20 cellular contexts compared by ENCODE assay signal in genomic region chr22:27477171-27477570, GRCh38.
"Had no signal": no experiment of that assay in that cellular context is flagged by ENCODE, and none has a peak within 500 bp of the region (broad histone marks: within the 10 kb centered on the region; RNA-seq: fewer than 3 reads in every experiment).

No MANE protein-coding gene starts in this region.

- H3K79me2 ChIP-seq: parathyroid adenoma had no signal

- H3K9me3 ChIP-seq: body of pancreas, lower lobe of right lung, tibial artery had no signal

- H3K36me3 Mint-ChIP-seq: activated naive CD8-positive, alpha-beta T cell; immature natural killer cell; stimulated activated memory B cell treated with anti-CD40 and anti-IgM and Interleukin-4, amounts not matched to agents 10 μg/mL and 1 μg/mL and 100 μg/mL, for 72 hours; WTC11 had no signal

- H3K27me3 Mint-ChIP-seq: activated CD4-positive, alpha-beta T cell treated with anti-CD3 and anti-CD28 coated beads, Interleukin-2, amount 10 ng/mL, durations not matched to agents 24 days and 14 days; activated naive CD8-positive, alpha-beta T cell; stimulated activated memory B cell treated with anti-CD40 and anti-IgM and Interleukin-4, amounts not matched to agents 10 μg/mL and 1 μg/mL and 100 μg/mL, for 72 hours had no signal

- ATAC-seq: activated T-cell treated with anti-CD3 and anti-CD28 coated beads, Interleukin-2, amount 50 U/mL, for 72 hours; body of pancreas; lower lobe of right lung; stimulated activated memory B cell treated with anti-CD40 and anti-IgM and Interleukin-4, amounts not matched to agents 10 μg/mL and 1 μg/mL and 100 μg/mL, for 72 hours; WTC11 had no signal

- H3K36me3 ChIP-seq: lower lobe of right lung, tibial artery had no signal

- DNase-seq: activated CD4-positive, alpha-beta T cell treated with anti-CD3 and anti-CD28 coated beads, Interleukin-2, amount 10 ng/mL, durations not matched to agents 24 days and 14 days; activated CD8-positive, alpha-beta memory T cell treated with anti-CD3 and anti-CD28 coated beads, Interleukin-2, amount 50 U/mL, for 48 hours; activated gamma-delta T cell; activated T-cell treated with anti-CD3 and anti-CD28 coated beads, Interleukin-2, amount 50 U/mL, for 72 hours; body of pancreas; central memory CD4-positive, alpha-beta T cell; effector CD4-positive, alpha-beta T cell; head of caudate nucleus; immature natural killer cell; left cardiac atrium; lower lobe of right lung; stimulated activated CD4-positive, alpha-beta T cell treated with anti-CD3 and anti-CD28 coated beads, Interleukin-2, amount 100 ng/mL, for 48 hours; T-helper 2 cell; tibial artery had no signal

- H3K4me3 ChIP-seq: body of pancreas, coronary artery, lower lobe of right lung, tibial artery had no signal

- H3K27me3 ChIP-seq: body of pancreas, tibial artery had no signal

- H2AFZ ChIP-seq: parathyroid adenoma had no signal

- FAIRE-seq: TTC549 had no signal

- H3K4me3 Mint-ChIP-seq: activated CD4-positive, alpha-beta T cell treated with anti-CD3 and anti-CD28 coated beads, Interleukin-2, amount 10 ng/mL, durations not matched to agents 24 days and 14 days; activated naive CD8-positive, alpha-beta T cell; activated T-cell treated with anti-CD3 and anti-CD28 coated beads, Interleukin-2, amount 50 U/mL, for 72 hours; immature natural killer cell; stimulated activated memory B cell treated with anti-CD40 and anti-IgM and Interleukin-4, amounts not matched to agents 10 μg/mL and 1 μg/mL and 100 μg/mL, for 72 hours; WTC11 had no signal

- H3K27ac Mint-ChIP-seq: activated CD4-positive, alpha-beta T cell treated with anti-CD3 and anti-CD28 coated beads, Interleukin-2, amount 10 ng/mL, durations not matched to agents 24 days and 14 days; activated naive CD8-positive, alpha-beta T cell; activated T-cell treated with anti-CD3 and anti-CD28 coated beads, Interleukin-2, amount 50 U/mL, for 72 hours; immature natural killer cell; stimulated activated memory B cell treated with anti-CD40 and anti-IgM and Interleukin-4, amounts not matched to agents 10 μg/mL and 1 μg/mL and 100 μg/mL, for 72 hours; WTC11 had no signal

- H3K9ac ChIP-seq: parathyroid adenoma had no signal

- H3K4me1 Mint-ChIP-seq: activated CD4-positive, alpha-beta T cell treated with anti-CD3 and anti-CD28 coated beads, Interleukin-2, amount 10 ng/mL, durations not matched to agents 24 days and 14 days; immature natural killer cell; stimulated activated memory B cell treated with anti-CD40 and anti-IgM and Interleukin-4, amounts not matched to agents 10 μg/mL and 1 μg/mL and 100 μg/mL, for 72 hours had no signal

- H3K27ac ChIP-seq: body of pancreas, coronary artery, lower lobe of right lung, parathyroid adenoma, tibial artery had no signal

- H3K4me1 ChIP-seq: body of pancreas, parathyroid adenoma had no signal

- H3K9me3 Mint-ChIP-seq: activated CD4-positive, alpha-beta T cell treated with anti-CD3 and anti-CD28 coated beads, Interleukin-2, amount 10 ng/mL, durations not matched to agents 24 days and 14 days; activated T-cell treated with anti-CD3 and anti-CD28 coated beads, Interleukin-2, amount 50 U/mL, for 72 hours; immature natural killer cell; WTC11 had no signal
